Comparison of ENCODE assay signal across 21 cellular contexts in genomic region chr12:106197906-106198623, GRCh38. TPM values are rescaled to one million over a fixed set of nuclear protein-coding genes. Genes with fewer than 3 reads are reported as not detected.
A peak's percentile ranks its signal among the peaks of the same experiment; 100 is the strongest.
DNase-seq lines count a peak whose midpoint lies in the region; ATAC-seq, FAIRE-seq and TF ChIP-seq lines count a peak whose summit lies in the region.
"Had no signal": no experiment of that assay in that cellular context is flagged by ENCODE, and none has a peak within 500 bp of the region (broad histone marks: within the 10 kb centered on the region; RNA-seq: fewer than 3 reads in every experiment).

No MANE protein-coding gene starts in this region.

- intact Hi-C loops in gastrocnemius medialis (cut with DNase I; ENCODE audit: low total_unique reads): loop anchor here (5.0 kb wide), 1 partner anchor 51 kb away; no protein-coding TSS in a partner anchor

- in situ Hi-C loops in gastrocnemius medialis (cut with MboI; ENCODE audit: low sequenced_read_pairs in 4 of 4): no loop called here

- peaks cover 36 to 55% of the 10 kb centered on the region in 2 donors for H3K4me1 ChIP-seq in gastrocnemius medialis

- peak overlapping the region in 3 of 4 donors; percentile 2 to 51 (median 49) for H3K27ac ChIP-seq in gastrocnemius medialis
- H3K27ac ChIP-seq: epithelial cell of prostate had no signal

- no peaks in the 10 kb centered on the region for H3K36me3 Mint-ChIP-seq in HFFc6 (ENCODE audit: low read depth)
- H3K36me3 Mint-ChIP-seq: activated naive CD8-positive, alpha-beta T cell treated with anti-CD3 and anti-CD28 coated beads for 36 hours had no signal

- peaks cover 46% of the 10 kb centered on the region for H3K4me1 Mint-ChIP-seq in HFFc6 (ENCODE audit: low read depth)
- H3K4me1 Mint-ChIP-seq: activated CD4-positive, alpha-beta memory T cell treated with anti-CD3 and anti-CD28 coated beads, Interleukin-2, amount 10 ng/mL, durations not matched to agents 7 days and 5 days; activated naive CD8-positive, alpha-beta T cell treated with anti-CD3 and anti-CD28 coated beads for 36 hours; GM23338 had no signal

- H3K27me3 Mint-ChIP-seq in HFFc6 (ENCODE audit: insufficient read depth): peaks cover 11% of the 10 kb centered on the region

- H3K27ac Mint-ChIP-seq in HFFc6: peak overlapping the region; percentile 3
- H3K27ac Mint-ChIP-seq: activated CD4-positive, alpha-beta memory T cell treated with anti-CD3 and anti-CD28 coated beads, Interleukin-2, amount 10 ng/mL, durations not matched to agents 7 days and 5 days; activated naive CD8-positive, alpha-beta T cell treated with anti-CD3 and anti-CD28 coated beads for 36 hours; GM23338; nephron had no signal

- H3K9me3 ChIP-seq in gastrocnemius medialis: no peaks in the 10 kb centered on the region
- H3K9me3 ChIP-seq: mucosa of descending colon had no signal

- no peak for TF ChIP-seq POLR2A in gastrocnemius medialis (IDR thresholded peaks at IDR 0.05)
- TF ChIP-seq POLR2A in H54 (IDR thresholded peaks at IDR 0.05; ENCODE audit: low read depth, low read length): no peak

- no peaks in the 10 kb centered on the region for H3K27me3 ChIP-seq in gastrocnemius medialis

- peak; percentile 13 to 20 for ATAC-seq in gastrocnemius medialis
- ATAC-seq in HG03469 (IDR thresholded peaks at IDR 0.05; ENCODE audit: unreplicated experiment): no peak
- no peak for ATAC-seq in GM18907 (IDR thresholded peaks at IDR 0.05; ENCODE audit: unreplicated experiment)
- ATAC-seq: GM23338, mucosa of descending colon had no signal

- no peaks in the 10 kb centered on the region for H3K9me3 Mint-ChIP-seq in HFFc6
- H3K9me3 Mint-ChIP-seq: activated CD4-positive, alpha-beta memory T cell treated with anti-CD3 and anti-CD28 coated beads, Interleukin-2, amount 10 ng/mL, durations not matched to agents 7 days and 5 days; activated naive CD8-positive, alpha-beta T cell treated with anti-CD3 and anti-CD28 coated beads for 36 hours had no signal

- DNase-seq in AG20443 (ENCODE audit: low spot score): peak; percentile 43
- peak; percentile 41 for DNase-seq in HFFc6
- DNase-seq in fibroblast of the aortic adventitia (ENCODE audit: low read depth): peak; percentile 33
- DNase-seq in gastrocnemius medialis: no peak
- no peak for DNase-seq in H54 (ENCODE audit: insufficient read length, low spot score)
- DNase-seq: activated CD4-positive, alpha-beta memory T cell treated with anti-CD3 and anti-CD28 coated beads, Interleukin-2, amount 10 ng/mL, durations not matched to agents 7 days and 5 days; activated effector memory CD4-positive, alpha-beta T cell treated with Interleukin-2 at 50 U/mL for 16 hours; activated naive CD8-positive, alpha-beta T cell treated with anti-CD3 and anti-CD28 coated beads for 36 hours; activated T-cell treated with anti-CD3 and anti-CD28 coated beads for 4 hours; islet precursor cell; KG1; MM.1S; mucosa of descending colon; NCI-H1417 treated with DMSO at 0.1 percent for 48 hours; NCI-H510A had no signal

- H3K4me3 ChIP-seq in fibroblast of the aortic adventitia (ENCODE audit: low read depth, low read length): no peak overlapping the region
- H3K4me3 ChIP-seq in gastrocnemius medialis: no peak overlapping the region
- H3K4me3 ChIP-seq: GM23338, mucosa of descending colon had no signal

- H3K4me3 Mint-ChIP-seq in HFFc6: peak overlapping the region; percentile 1; the same call in 1 of the 2 replicates
- H3K4me3 Mint-ChIP-seq: activated CD4-positive, alpha-beta memory T cell treated with anti-CD3 and anti-CD28 coated beads, Interleukin-2, amount 10 ng/mL, durations not matched to agents 7 days and 5 days; activated naive CD8-positive, alpha-beta T cell treated with anti-CD3 and anti-CD28 coated beads for 36 hours; GM23338; nephron had no signal

- no peak for FAIRE-seq in H54 (lab: Jason Lieb, UNC)
- FAIRE-seq: frontal cortex had no signal

- no peaks in the 10 kb centered on the region for H3K36me3 ChIP-seq in gastrocnemius medialis

- no peak for TF ChIP-seq CTCF in HFFc6 (IDR thresholded peaks at IDR 0.05)
- no peak for TF ChIP-seq CTCF in fibroblast of the aortic adventitia (IDR thresholded peaks at IDR 0.05; ENCODE audit: insufficient read depth, low read length)
- TF ChIP-seq CTCF in gastrocnemius medialis (IDR thresholded peaks at IDR 0.05 in 4 of 5, conservative IDR thresholded peaks at IDR 0.05 in 1 of 5): no peak

RNA-seq across cellular contexts. Expression of gene CKAP4, which starts 49.8 kb away (rescaled TPM):
- total RNA-seq in HFFc6 (2021; fragmentation: NEBNext Ultra II Directional; extraction: Animal tissue kit (Norgen Biotek cat#: 25700)): 100 to 1,000 TPM; 521 to 616 (median 544) TPM
- total RNA-seq in fibroblast of the aortic adventitia (ENCODE audit: low replicate concordance) (162 and 217 TPM in 2 replicates), gastrocnemius medialis (10 to 100 TPM in 3 of 4 donors, 1 to 10 TPM in 1; 9.7 to 17.6 (median 15.7) TPM)

RNA-seq across cellular contexts. Expression of gene NUAK1, which starts 59.3 kb away (rescaled TPM):
- total RNA-seq in HFFc6 (2021; fragmentation: NEBNext Ultra II Directional; extraction: Animal tissue kit (Norgen Biotek cat#: 25700)): 10 to 100 TPM; 11.0 to 37.3 (median 14.1) TPM
- total RNA-seq in fibroblast of the aortic adventitia (ENCODE audit: low replicate concordance) (3.0 and 8.3 TPM in 2 replicates), gastrocnemius medialis (10 to 100 TPM; 18.9 to 34.5 (median 29.1) TPM)
- total RNA-seq: activated CD4-positive, alpha-beta memory T cell treated with anti-CD3 and anti-CD28 coated beads, Interleukin-2, amount 10 ng/mL, durations not matched to agents 7 days and 5 days; activated naive CD8-positive, alpha-beta T cell treated with anti-CD3 and anti-CD28 coated beads for 36 hours had no signal

Comparison
In these comparisons a context has a peak if more than half of its experiments do, and no peak if none do; other contexts are left out.
1. DNase-seq: peak in AG20443 (single experiment), HFFc6 (single experiment) and fibroblast of the aortic adventitia (single experiment); none in gastrocnemius medialis (0 of 2) and H54 (single experiment).
2. ATAC-seq: peak in gastrocnemius medialis (2 of 2); none in HG03469 (single experiment) and GM18907 (single experiment).